Comparison of ENCODE assay signal across 9 cellular contexts in genomic region chr11:23704183-23704582, GRCh38.
"Had no signal": no experiment of that assay in that cellular context is flagged by ENCODE, and none has a peak within 500 bp of the region (broad histone marks: within the 10 kb centered on the region; RNA-seq: fewer than 3 reads in every experiment).

No MANE protein-coding gene starts in this region.

- H3K9me3 ChIP-seq: HAP-1 had no signal

- H3K36me3 ChIP-seq: HAP-1 had no signal

- H3K4me1 ChIP-seq: HAP-1 had no signal

- DNase-seq: GM23248, GOT3, H7, H9, HCEC 1CT, HFFc6 had no signal

- H3K9ac ChIP-seq: GM23248 had no signal

- ATAC-seq: GM23338, HCT116 had no signal

- H2AFZ ChIP-seq: GM23248 had no signal

- H3K27ac ChIP-seq: GM23248 had no signal

- H3K4me2 ChIP-seq: GM23338 had no signal

- H3K4me3 ChIP-seq: GM23248, GM23338, HAP-1 had no signal
